1 cellular context compared by ENCODE assay signal in genomic region chr5:109558952-109559351, GRCh38.
TF ChIP-seq lines count a peak whose summit lies in the region.

No MANE protein-coding gene starts in this region.

TF ChIP-seq in K562, 482 proteins besides CTCF, POLR2A, EP300 and RAD21 (continued from another document):
- TF ChIP-seq JUND (IDR thresholded peaks at IDR 0.05; ENCODE audit: borderline replicate concordance, low read depth, low read length) (peak; percentile 44; the same call in 1 of the 2 replicates), JUND (tag; IDR thresholded peaks at IDR 0.05; ENCODE audit: borderline replicate concordance, low read depth, low read length) (no peak; the same call in 2 of the 3 replicates), SMAD4 (CRISPR knock-in tag; conservative IDR thresholded peaks at IDR 0.05) (no peak), KDM5B (IDR thresholded peaks at IDR 0.05; ENCODE audit: insufficient replicate concordance, low read depth, low read length) (no peak), EP400 (IDR thresholded peaks at IDR 0.05) (peak; percentile 22; the same call in 1 of the 2 replicates), GMEB1 (CRISPR knock-in tag; IDR thresholded peaks at IDR 0.05) (no peak), ETV6 (IDR thresholded peaks at IDR 0.05; ENCODE audit: borderline replicate concordance in 1 of 2, low read depth in 2 of 2, low read length in 1 of 2) (no peak), ETV6 (CRISPR knock-in tag; IDR thresholded peaks at IDR 0.05; ENCODE audit: borderline replicate concordance) (no peak), MECOM (CRISPR knock-in tag; IDR thresholded peaks at IDR 0.05) (0 out of 2 replicates have a peak, but pooled peaks have one; percentile 10), CEBPB (tag; IDR thresholded peaks at IDR 0.05) (peak; percentile 93), ZBTB1 (CRISPR knock-in tag; IDR thresholded peaks at IDR 0.05; ENCODE audit: borderline replicate concordance, low read depth) (no peak), SOX6 (IDR thresholded peaks at IDR 0.05) (0 out of 2 replicates have a peak, but pooled peaks have one; percentile 17), ATF3 (IDR thresholded peaks at IDR 0.05) (peak; percentile 95), ATF3 (CRISPR knock-in tag; conservative IDR thresholded peaks at IDR 0.05) (no peak), ZNF778 (CRISPR knock-in tag; IDR thresholded peaks at IDR 0.05) (no peak), ATF7 (IDR thresholded peaks at IDR 0.05) (peak; percentile 33; the same call in 1 of the 2 replicates), JUNB (CRISPR knock-in tag; conservative IDR thresholded peaks at IDR 0.05) (no peak), IRF9 (tag; IDR thresholded peaks at IDR 0.05) (peak; percentile 86), U2AF2 (optimal IDR thresholded peaks at IDR 0.05; ENCODE audit: low read depth, low read length) (no peak), ZSCAN32 (CRISPR knock-in tag; IDR thresholded peaks at IDR 0.05) (peak; percentile 88), DMBX1 (CRISPR knock-in tag; IDR thresholded peaks at IDR 0.05; ENCODE audit: borderline replicate concordance) (0 out of 2 replicates have a peak, but pooled peaks have one; percentile 22), ZNF175 (CRISPR knock-in tag; IDR thresholded peaks at IDR 0.05; ENCODE audit: low read depth) (peak; percentile 43; the same call in 1 of the 2 replicates), LCOR (CRISPR knock-in tag; IDR thresholded peaks at IDR 0.05) (no peak), ATF4 (CRISPR knock-in tag; IDR thresholded peaks at IDR 0.05) (peak; percentile 94), CEBPG (CRISPR knock-in tag; IDR thresholded peaks at IDR 0.05) (peak; percentile 85), CEBPG (tag; conservative IDR thresholded peaks at IDR 0.05 in 1 of 2, IDR thresholded peaks at IDR 0.05 in 1 of 2) (peak; percentile 96 to 97), FOXJ2 (tag; IDR thresholded peaks at IDR 0.05) (0 out of 2 replicates have a peak, but pooled peaks have one; percentile 6)
